Comparison of ENCODE assay signal across 8 cellular contexts in genomic region chr7:33129806-33130153, GRCh38. TPM values are rescaled to one million over a fixed set of nuclear protein-coding genes. Genes with fewer than 3 reads are reported as not detected.
DNase-seq lines count a peak whose midpoint lies in the region; ATAC-seq and TF ChIP-seq lines count a peak whose summit lies in the region.

No MANE protein-coding gene starts in this region.

- peaks cover 15% of the 10 kb centered on the region for H3K4me1 Mint-ChIP-seq in activated CD4-positive, alpha-beta T cell treated with anti-CD3 and anti-CD28 coated beads, Interleukin-2, amount 10 ng/mL, durations not matched to agents 24 days and 14 days
- peaks cover 17% of the 10 kb centered on the region for H3K4me1 Mint-ChIP-seq in T-helper 2 cell treated with Interferon-gamma antibody and Interleukin-4, amounts not matched to agents 5 μg/mL and 100 μg/mL, for 36 hours (ENCODE audit: low read depth)

- H3K27ac ChIP-seq in prostate gland, result peak overlapping the region; percentile 89 to 92

- TF ChIP-seq POLR2A in prostate gland (IDR thresholded peaks at IDR 0.05), result no peak

- peak overlapping the region; percentile 91 for H3K27ac Mint-ChIP-seq in activated CD4-positive, alpha-beta T cell treated with anti-CD3 and anti-CD28 coated beads, Interleukin-2, amount 10 ng/mL, durations not matched to agents 24 days and 14 days
- peak overlapping the region; percentile 85 for H3K27ac Mint-ChIP-seq in T-helper 2 cell treated with Interferon-gamma antibody and Interleukin-4, amounts not matched to agents 5 μg/mL and 100 μg/mL, for 36 hours

- no peaks in the 10 kb centered on the region for H3K9me3 ChIP-seq in prostate gland

- no peaks in the 10 kb centered on the region for H3K27me3 ChIP-seq in prostate gland (replicated peaks; ENCODE audit: insufficient read depth)

- 2% methylated on average over 11 of the region's 11 CpGs for WGBS in prostate gland

- no peaks in the 10 kb centered on the region for H3K36me3 Mint-ChIP-seq in activated CD4-positive, alpha-beta T cell treated with anti-CD3 and anti-CD28 coated beads, Interleukin-2, amount 10 ng/mL, durations not matched to agents 24 days and 14 days (ENCODE audit: low read depth)
- H3K36me3 Mint-ChIP-seq in T-helper 2 cell treated with Interferon-gamma antibody and Interleukin-4, amounts not matched to agents 5 μg/mL and 100 μg/mL, for 36 hours (ENCODE audit: low read depth), result no peaks in the 10 kb centered on the region

- intact Hi-C loops in activated CD4-positive, alpha-beta T cell treated with anti-CD3 and anti-CD28 coated beads, Interleukin-2, amount 10 ng/mL, durations not matched to agents 24 days and 14 days (cut with micrococcal nuclease), result loop anchor here (1.0 to 2.0 kb wide), 4 partner anchors 20 to 639 kb away; partner anchors contain the start of genes LSM5, NT5C3A and RP9
- intact Hi-C loops in prostate gland (cut with DNase I), result no loop called here

- no peak for ATAC-seq in HG03439 (IDR thresholded peaks at IDR 0.05; ENCODE audit: unreplicated experiment)

- H3K36me3 ChIP-seq in prostate gland, result no peaks in the 10 kb centered on the region

- no peak for TF ChIP-seq CTCF in prostate gland (IDR thresholded peaks at IDR 0.05)

- no peak for DNase-seq in activated CD4-positive, alpha-beta T cell treated with anti-CD3 and anti-CD28 coated beads, Interleukin-2, amount 10 ng/mL, durations not matched to agents 24 days and 14 days
- no peak for DNase-seq in activated CD4-positive, alpha-beta T cell treated with anti-CD3 and anti-CD28 coated beads for 48 hours
- DNase-seq in T-helper 2 cell treated with Interferon-gamma antibody and Interleukin-4, amounts not matched to agents 5 μg/mL and 100 μg/mL, for 36 hours (ENCODE audit: low spot score), result no peak
- peak; percentile 10 for DNase-seq in foreskin melanocyte
- DNase-seq in prostate gland (ENCODE audit: low spot score), result no peak
- DNase-seq in activated CD4-positive, CD25-positive, alpha-beta regulatory T cell (lab: John Stamatoyannopoulos, UW), result no peak
- no peak for DNase-seq in NCI-H1092 treated with DMSO at 0.1 percent for 48 hours (lab: John Stamatoyannopoulos, UW)

- peak overlapping the region; percentile 68 to 80 for H3K4me3 ChIP-seq in prostate gland

- H3K9me3 Mint-ChIP-seq in activated CD4-positive, alpha-beta T cell treated with anti-CD3 and anti-CD28 coated beads, Interleukin-2, amount 10 ng/mL, durations not matched to agents 24 days and 14 days, result no peaks in the 10 kb centered on the region
- H3K9me3 Mint-ChIP-seq in T-helper 2 cell treated with Interferon-gamma antibody and Interleukin-4, amounts not matched to agents 5 μg/mL and 100 μg/mL, for 36 hours, result no peaks in the 10 kb centered on the region

- peaks cover 5% of the 10 kb centered on the region for H3K27me3 Mint-ChIP-seq in activated CD4-positive, alpha-beta T cell treated with anti-CD3 and anti-CD28 coated beads, Interleukin-2, amount 10 ng/mL, durations not matched to agents 24 days and 14 days
- H3K27me3 Mint-ChIP-seq in T-helper 2 cell treated with Interferon-gamma antibody and Interleukin-4, amounts not matched to agents 5 μg/mL and 100 μg/mL, for 36 hours (ENCODE audit: low read depth), result peaks cover 4% of the 10 kb centered on the region

- peak overlapping the region; percentile 98 for H3K4me3 Mint-ChIP-seq in activated CD4-positive, alpha-beta T cell treated with anti-CD3 and anti-CD28 coated beads, Interleukin-2, amount 10 ng/mL, durations not matched to agents 24 days and 14 days
- H3K4me3 Mint-ChIP-seq in T-helper 2 cell treated with Interferon-gamma antibody and Interleukin-4, amounts not matched to agents 5 μg/mL and 100 μg/mL, for 36 hours, result peak overlapping the region; percentile 98

- H3K4me1 ChIP-seq in prostate gland (replicated peaks), result no peaks in the 10 kb centered on the region

RNA-seq across cellular contexts. Expression of gene BBS9, which starts 0.4 kb away (rescaled TPM):
- total RNA-seq in activated CD4-positive, alpha-beta T cell treated with anti-CD3 and anti-CD28 coated beads, Interleukin-2, amount 10 ng/mL, durations not matched to agents 24 days and 14 days, result 4.2 and 4.3 TPM in 2 replicates
- 10 to 100 TPM; 19.6 to 36.8 TPM for total RNA-seq in prostate gland

RNA-seq across cellular contexts. Expression of gene RP9, which starts 20.6 kb away (rescaled TPM):
- total RNA-seq in activated CD4-positive, alpha-beta T cell treated with anti-CD3 and anti-CD28 coated beads, Interleukin-2, amount 10 ng/mL, durations not matched to agents 24 days and 14 days, result 23.2 and 25.1 TPM in 2 replicates
- total RNA-seq in prostate gland, result 10 to 100 TPM in 1 of 2 donors, 1 to 10 TPM in 1; 7.8 to 18.0 TPM
